1 cellular context compared by ENCODE assay signal in the genomic region with DNA sequence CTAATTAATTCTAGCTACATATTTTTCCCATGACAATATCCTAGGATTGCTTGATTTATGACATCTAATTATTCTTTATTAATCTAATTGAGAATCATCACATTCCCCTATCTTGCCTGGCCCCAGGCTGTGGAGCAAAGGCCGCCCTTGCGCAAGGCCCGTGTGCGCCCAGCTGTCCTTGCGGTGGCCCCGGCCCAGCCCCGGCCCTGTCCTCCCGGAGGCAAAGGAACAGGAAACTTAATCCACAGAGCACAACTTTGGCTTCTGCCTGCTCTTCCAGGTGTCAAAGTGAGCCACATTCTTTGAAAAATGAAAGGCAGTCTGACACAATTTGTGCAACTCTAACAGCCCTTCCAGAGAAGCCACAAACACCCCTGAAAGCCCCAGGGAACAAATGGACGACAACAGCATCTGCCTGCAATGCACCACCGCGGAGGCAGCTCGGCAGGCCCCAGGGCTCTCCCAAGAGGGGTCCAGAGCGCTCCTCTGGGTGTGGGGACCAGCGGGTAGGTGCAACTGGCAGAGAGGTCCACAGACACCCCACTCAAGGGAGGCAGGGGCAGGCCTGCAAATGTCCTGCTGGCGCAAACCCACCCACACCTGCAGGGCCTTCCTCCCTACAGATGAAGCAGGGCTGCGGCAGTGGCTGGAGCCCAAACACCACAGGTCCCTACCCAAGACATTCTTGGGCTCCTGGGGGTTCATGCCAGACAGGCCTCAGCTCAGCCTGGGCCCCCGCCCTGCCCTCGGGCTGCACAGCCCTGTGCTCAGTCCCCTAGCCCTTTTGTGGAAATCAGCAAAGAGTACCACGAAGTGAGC.
A peak's percentile ranks its signal among the peaks of the same experiment; 100 is the strongest.
TF ChIP-seq lines count a peak whose summit lies in the region.

No MANE protein-coding gene starts in this region.

TF ChIP-seq in K562, 482 proteins besides CTCF, POLR2A, EP300 and RAD21 (continues in another document):
- no peak for TF ChIP-seq NFIX (CRISPR knock-in tag; IDR thresholded peaks at IDR 0.05; ENCODE audit: low read depth)
- no peak for TF ChIP-seq ZSCAN29 (IDR thresholded peaks at IDR 0.05)
- TF ChIP-seq ZBTB5 (IDR thresholded peaks at IDR 0.05) = no peak
- TF ChIP-seq, protein P1, sequence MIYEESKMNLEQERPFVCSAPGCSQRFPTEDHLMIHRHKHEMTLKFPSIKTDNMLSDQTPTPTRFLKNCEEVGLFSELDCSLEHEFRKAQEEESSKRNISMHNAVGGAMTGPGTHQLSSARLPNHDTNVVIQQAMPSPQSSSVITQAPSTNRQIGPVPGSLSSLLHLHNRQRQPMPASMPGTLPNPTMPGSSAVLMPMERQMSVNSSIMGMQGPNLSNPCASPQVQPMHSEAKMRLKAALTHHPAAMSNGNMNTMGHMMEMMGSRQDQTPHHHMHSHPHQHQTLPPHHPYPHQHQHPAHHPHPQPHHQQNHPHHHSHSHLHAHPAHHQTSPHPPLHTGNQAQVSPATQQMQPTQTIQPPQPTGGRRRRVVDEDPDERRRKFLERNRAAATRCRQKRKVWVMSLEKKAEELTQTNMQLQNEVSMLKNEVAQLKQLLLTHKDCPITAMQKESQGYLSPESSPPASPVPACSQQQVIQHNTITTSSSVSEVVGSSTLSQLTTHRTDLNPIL (CRISPR knock-in tag; IDR thresholded peaks at IDR 0.05) = no peak
- TF ChIP-seq, protein P2, sequence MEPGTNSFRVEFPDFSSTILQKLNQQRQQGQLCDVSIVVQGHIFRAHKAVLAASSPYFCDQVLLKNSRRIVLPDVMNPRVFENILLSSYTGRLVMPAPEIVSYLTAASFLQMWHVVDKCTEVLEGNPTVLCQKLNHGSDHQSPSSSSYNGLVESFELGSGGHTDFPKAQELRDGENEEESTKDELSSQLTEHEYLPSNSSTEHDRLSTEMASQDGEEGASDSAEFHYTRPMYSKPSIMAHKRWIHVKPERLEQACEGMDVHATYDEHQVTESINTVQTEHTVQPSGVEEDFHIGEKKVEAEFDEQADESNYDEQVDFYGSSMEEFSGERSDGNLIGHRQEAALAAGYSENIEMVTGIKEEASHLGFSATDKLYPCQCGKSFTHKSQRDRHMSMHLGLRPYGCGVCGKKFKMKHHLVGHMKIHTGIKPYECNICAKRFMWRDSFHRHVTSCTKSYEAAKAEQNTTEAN (CRISPR knock-in tag; IDR thresholded peaks at IDR 0.05) = no peak
- TF ChIP-seq CAMTA2 (CRISPR knock-in tag; conservative IDR thresholded peaks at IDR 0.05) = 0 out of 2 replicates have a peak, but pooled peaks have one; percentile 24
- no peak for TF ChIP-seq CEBPG (CRISPR knock-in tag; IDR thresholded peaks at IDR 0.05)
- peak in 1 of 2 experiments; percentile 87; a peak in 2 of 4 replicates for TF ChIP-seq CEBPG (tag; conservative IDR thresholded peaks at IDR 0.05 in 1 of 2, IDR thresholded peaks at IDR 0.05 in 1 of 2)
- TF ChIP-seq MCM2 (IDR thresholded peaks at IDR 0.05; ENCODE audit: low read depth) = no peak
- no peak for TF ChIP-seq ATF1 (CRISPR knock-in tag; IDR thresholded peaks at IDR 0.05)
- no peak for TF ChIP-seq ATF1 (tag; IDR thresholded peaks at IDR 0.05)
- no peak for TF ChIP-seq ZNF436 (CRISPR knock-in tag; IDR thresholded peaks at IDR 0.05)
- TF ChIP-seq, protein P3, sequence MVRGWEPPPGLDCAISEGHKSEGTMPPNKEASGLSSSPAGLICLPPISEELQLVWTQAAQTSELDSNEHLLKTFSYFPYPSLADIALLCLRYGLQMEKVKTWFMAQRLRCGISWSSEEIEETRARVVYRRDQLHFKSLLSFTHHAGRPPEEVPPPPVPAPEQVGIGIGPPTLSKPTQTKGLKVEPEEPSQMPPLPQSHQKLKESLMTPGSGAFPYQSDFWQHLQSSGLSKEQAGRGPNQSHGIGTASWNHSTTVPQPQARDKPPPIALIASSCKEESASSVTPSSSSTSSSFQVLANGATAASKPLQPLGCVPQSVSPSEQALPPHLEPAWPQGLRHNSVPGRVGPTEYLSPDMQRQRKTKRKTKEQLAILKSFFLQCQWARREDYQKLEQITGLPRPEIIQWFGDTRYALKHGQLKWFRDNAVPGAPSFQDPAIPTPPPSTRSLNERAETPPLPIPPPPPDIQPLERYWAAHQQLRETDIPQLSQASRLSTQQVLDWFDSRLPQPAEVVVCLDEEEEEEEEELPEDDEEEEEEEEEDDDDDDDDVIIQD (CRISPR knock-in tag; IDR thresholded peaks at IDR 0.05) = no peak
- no peak for TF ChIP-seq NFIC (IDR thresholded peaks at IDR 0.05)
- TF ChIP-seq MEIS2 (IDR thresholded peaks at IDR 0.05; ENCODE audit: partially characterized antibody) = no peak
- no peak for TF ChIP-seq RNF2 (IDR thresholded peaks at IDR 0.05)
- no peak for TF ChIP-seq KDM1A (IDR thresholded peaks at IDR 0.05)
- no peak for TF ChIP-seq ZNF134 (CRISPR knock-in tag; conservative IDR thresholded peaks at IDR 0.05)
- peak; percentile 39 for TF ChIP-seq WHSC1 (IDR thresholded peaks at IDR 0.05; ENCODE audit: low read length)
- no peak for TF ChIP-seq KDM5B (IDR thresholded peaks at IDR 0.05; ENCODE audit: insufficient replicate concordance, low read depth, low read length)
- TF ChIP-seq ATF7 (IDR thresholded peaks at IDR 0.05) = no peak
- peak; percentile 45; the same call in 1 of the 2 replicates for TF ChIP-seq IRF9 (tag; IDR thresholded peaks at IDR 0.05)
- TF ChIP-seq ZC3H11A (IDR thresholded peaks at IDR 0.05; ENCODE audit: low read depth, low read length) = no peak
- TF ChIP-seq TCF7 (IDR thresholded peaks at IDR 0.05; ENCODE audit: borderline replicate concordance) = 0 out of 2 replicates have a peak, but pooled peaks have one; percentile 5
- TF ChIP-seq NCOA4 (IDR thresholded peaks at IDR 0.05; ENCODE audit: partially characterized antibody) = no peak
- TF ChIP-seq HMG20B (CRISPR knock-in tag; IDR thresholded peaks at IDR 0.05) = no peak
- no peak for TF ChIP-seq PBX2 (CRISPR knock-in tag; IDR thresholded peaks at IDR 0.05; ENCODE audit: low read depth)
- TF ChIP-seq PBX2 (tag; conservative IDR thresholded peaks at IDR 0.05; ENCODE audit: low read depth) = no peak
- peak; percentile 99 for TF ChIP-seq CEBPB (tag; IDR thresholded peaks at IDR 0.05)
- TF ChIP-seq ZNF184 (CRISPR knock-in tag; IDR thresholded peaks at IDR 0.05) = peak; percentile 52; the same call in 1 of the 2 replicates
- no peak for TF ChIP-seq HDAC1 (IDR thresholded peaks at IDR 0.05)
- 0 out of 2 replicates have a peak, but pooled peaks have one; percentile 10 for TF ChIP-seq ETS1 (conservative IDR thresholded peaks at IDR 0.05; ENCODE audit: control insufficient read depth, low read depth, low read length)
- peak in 1 of 2 experiments; percentile 51; a peak in 1 of 3 replicates for TF ChIP-seq CBX3 (IDR thresholded peaks at IDR 0.05; ENCODE audit: borderline replicate concordance in 1 of 2, low read length in 2 of 2)
- peak; percentile 18; the same call in 1 of the 2 replicates for TF ChIP-seq HDAC6 (IDR thresholded peaks at IDR 0.05; ENCODE audit: low read depth, low read length)
- TF ChIP-seq ZBTB40 (IDR thresholded peaks at IDR 0.05) = no peak
- TF ChIP-seq ZBTB40 (CRISPR knock-in tag; IDR thresholded peaks at IDR 0.05) = peak; percentile 47; the same call in 1 of the 2 replicates
